25 cellular contexts compared by ENCODE assay signal in the genomic region with DNA sequence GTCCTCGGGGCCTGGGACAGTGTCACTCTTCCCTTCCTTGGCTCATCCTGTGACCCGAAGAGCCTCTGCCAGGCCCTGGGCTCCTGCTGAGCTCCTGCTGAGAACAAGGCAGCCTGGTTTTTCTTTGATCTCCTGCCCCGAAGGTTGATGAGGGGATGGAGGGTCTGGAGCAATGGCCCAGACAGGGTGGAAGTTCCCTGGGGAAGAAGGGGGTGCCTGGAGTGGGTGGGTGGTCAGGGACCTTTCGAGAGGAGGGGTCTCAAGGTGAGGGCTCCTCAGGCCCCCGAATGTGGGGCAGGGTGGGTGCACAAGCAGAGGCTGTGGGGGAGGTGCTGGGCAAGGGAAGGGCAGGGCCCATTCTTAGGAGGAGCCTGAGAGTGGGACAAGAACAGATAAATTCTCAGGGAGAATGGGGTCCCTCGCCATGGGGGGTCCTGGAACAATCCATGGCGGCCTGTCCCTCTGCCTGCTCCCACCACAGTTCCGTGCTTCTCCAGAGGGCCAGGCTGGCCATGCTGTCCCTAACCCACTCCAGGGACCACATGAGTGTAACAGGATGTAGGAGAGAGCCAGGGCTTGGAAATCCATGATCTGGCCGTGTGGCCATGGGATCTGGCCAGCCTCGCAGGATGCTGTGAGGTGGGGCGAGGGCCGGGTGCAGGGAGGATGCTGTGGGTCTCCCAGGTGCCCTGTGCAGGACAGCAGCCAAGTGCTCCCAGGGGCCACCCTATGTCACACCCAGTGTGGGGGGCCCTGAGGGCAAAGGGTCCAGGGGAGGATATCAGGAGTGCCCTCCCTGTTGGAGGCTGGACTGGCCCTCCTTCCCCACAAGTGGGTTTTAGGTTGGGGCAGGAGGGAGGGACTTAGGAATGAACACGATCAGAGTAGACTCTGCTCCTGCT.
DNase-seq lines count a peak whose midpoint lies in the region; ATAC-seq and TF ChIP-seq lines count a peak whose summit lies in the region.
"Had no signal": no experiment of that assay in that cellular context is flagged by ENCODE, and none has a peak within 500 bp of the region (broad histone marks: within the 10 kb centered on the region; RNA-seq: fewer than 3 reads in every experiment).

No MANE protein-coding gene starts in this region.

- H3K36me3 ChIP-seq in DND-41 (ENCODE audit: insufficient read depth, low read length) = no peaks in the 10 kb centered on the region
- no peaks in the 10 kb centered on the region for H3K36me3 ChIP-seq in HCT116 (ENCODE audit: control insufficient read depth in 1 of 2, insufficient read depth in 2 of 2, low read length in 2 of 2)
- H3K36me3 ChIP-seq: breast epithelium, heart left ventricle, MG63, neural progenitor cell, SJCRH30, vagina had no signal

- peaks cover 6% of the 10 kb centered on the region for H3K27me3 ChIP-seq in DND-41 (ENCODE audit: insufficient read depth, low read length, poor library complexity)
- 0 out of 2 replicates have a peak, but pooled peaks cover 2% of the 10 kb centered on the region for H3K27me3 ChIP-seq in HCT116 (ENCODE audit: insufficient read depth, low read length)
- H3K27me3 ChIP-seq: SJCRH30, vagina had no signal

- no peaks in the 10 kb centered on the region for H3K9me3 ChIP-seq in DND-41 (ENCODE audit: insufficient read depth, low read length, severe bottlenecking)
- no peaks in the 10 kb centered on the region for H3K9me3 ChIP-seq in HCT116 (ENCODE audit: control insufficient read depth in 1 of 2, insufficient read depth in 1 of 2, low read depth in 1 of 2, low read length in 2 of 2)
- H3K9me3 ChIP-seq: breast epithelium, heart left ventricle, MG63, SJCRH30, vagina had no signal

- POLR2A ChIA-PET in HCT116 (lab: Charles Lee) = no interaction called here
- POLR2A ChIA-PET in activated CD4-positive, alpha-beta memory T cell treated with anti-CD3 and anti-CD28 coated beads, Interleukin-2, amount 10 ng/mL, durations not matched to agents 7 days and 5 days (lab: Charles Lee) = no interaction called here

- no peaks in the 10 kb centered on the region for H3K9me3 Mint-ChIP-seq in activated CD4-positive, alpha-beta memory T cell treated with anti-CD3 and anti-CD28 coated beads, Interleukin-2, amount 10 ng/mL, durations not matched to agents 7 days and 5 days
- H3K9me3 Mint-ChIP-seq in naive B cell = no peaks in the 10 kb centered on the region
- H3K9me3 Mint-ChIP-seq: CD4-positive, CD25-positive, alpha-beta regulatory T cell; GM23338; neural progenitor cell; stimulated activated naive CD8-positive, alpha-beta T cell treated with anti-CD3 and anti-CD28 coated beads, Interleukin-15, Interleukin-2, amounts not matched to agents 100 ng/mL and 50 ng/mL, for 24 hours; T-cell had no signal

- H2AFZ ChIP-seq in DND-41 (ENCODE audit: low read depth, low read length) = no peak overlapping the region
- no peak overlapping the region for H2AFZ ChIP-seq in HCT116 (ENCODE audit: low read depth, low read length, poor library complexity, severe bottlenecking)
- H2AFZ ChIP-seq: GM23338, neural progenitor cell had no signal

- peaks cover 26% of the 10 kb centered on the region for H3K4me1 ChIP-seq in DND-41 (ENCODE audit: insufficient read depth, low read length)
- peaks cover 0 to 9% of the 10 kb centered on the region in 2 experiments; a peak in 1 of 4 replicates for H3K4me1 ChIP-seq in HCT116 (ENCODE audit: control insufficient read depth in 1 of 2, insufficient read depth in 2 of 2, low read length in 2 of 2)
- H3K4me1 ChIP-seq: neural progenitor cell, SJCRH30, vagina had no signal

- H3K79me2 ChIP-seq in DND-41 (ENCODE audit: insufficient read depth, low read length) = no peaks in the 10 kb centered on the region
- H3K79me2 ChIP-seq in HCT116 (ENCODE audit: insufficient read depth, low read length) = no peaks in the 10 kb centered on the region

- H3K4me1 Mint-ChIP-seq in activated CD4-positive, alpha-beta memory T cell treated with anti-CD3 and anti-CD28 coated beads, Interleukin-2, amount 10 ng/mL, durations not matched to agents 7 days and 5 days = peaks cover 3% of the 10 kb centered on the region
- H3K4me1 Mint-ChIP-seq in naive B cell = peaks cover 11 to 23% (median 17%) of the 10 kb centered on the region in 3 donors

- H3K27me3 Mint-ChIP-seq in activated CD4-positive, alpha-beta memory T cell treated with anti-CD3 and anti-CD28 coated beads, Interleukin-2, amount 10 ng/mL, durations not matched to agents 7 days and 5 days = peaks cover 30% of the 10 kb centered on the region
- peaks cover 12 to 53% (median 34%) of the 10 kb centered on the region in 3 donors for H3K27me3 Mint-ChIP-seq in naive B cell

- H3K9ac ChIP-seq in DND-41 (ENCODE audit: low read depth, low read length) = peak overlapping the region; percentile 24; the same call in 1 of the 2 replicates
- H3K9ac ChIP-seq in HCT116 (ENCODE audit: low read length) = no peak overlapping the region
- H3K9ac ChIP-seq: neural progenitor cell had no signal

- TF ChIP-seq CTCF in DND-41 (IDR thresholded peaks at IDR 0.05; ENCODE audit: borderline replicate concordance, extremely low read depth, low read length, poor library complexity, severe bottlenecking) (no peak), HCT116 (IDR thresholded peaks at IDR 0.05 in 2 of 3, conservative IDR thresholded peaks at IDR 0.05 in 1 of 3; ENCODE audit: borderline replicate concordance in 1 of 3, insufficient read depth in 1 of 3, low read depth in 2 of 3, low read length in 2 of 3) (no peak), GM10266 (IDR thresholded peaks at IDR 0.05; ENCODE audit: control insufficient read depth, insufficient read depth, low read depth, missing control alignments) (no peak)

- intact Hi-C loops in HCT116 (cut with micrococcal nuclease) = no loop called here

- H3K4me2 ChIP-seq in DND-41 (ENCODE audit: insufficient read depth, low read length) (peak overlapping the region; percentile 55), HCT116 (ENCODE audit: low read length) (no peak overlapping the region)

- no peak for TF ChIP-seq POLR2A in HCT116 (IDR thresholded peaks at IDR 0.05; ENCODE audit: borderline replicate concordance, extremely low read depth, insufficient read depth, insufficient read length)

- RAD21 ChIA-PET in HCT116 (lab: Charles Lee; ENCODE audit: low non-redundant PET in 1 of 2, low total read pairs in 2 of 2, uncharacterized antibody in 2 of 2, unreplicated experiment in 2 of 2) = no interaction called here

- H3K9me2 ChIP-seq in HCT116 (ENCODE audit: insufficient read depth) = no peaks in the 10 kb centered on the region

- CTCF ChIA-PET in HCT116 (lab: Charles Lee) = interaction anchor here (1.2 kb wide), 1 partner anchor 478 kb away, joined by 3 read pairs; no protein-coding TSS in a partner anchor
- CTCF ChIA-PET in activated CD4-positive, alpha-beta memory T cell treated with anti-CD3 and anti-CD28 coated beads, Interleukin-2, amount 10 ng/mL, durations not matched to agents 7 days and 5 days (lab: Charles Lee) = interaction anchor here (0.7 to 1.5 kb wide), 5 partner anchors 7 to 272 kb away, joined by 3 to 7 read pairs (median 4); no protein-coding TSS in a partner anchor

- peak overlapping the region in 1 of 2 experiments; percentile 41; a peak in 1 of 4 replicates for H3K4me3 ChIP-seq in DND-41 (ENCODE audit: low read depth in 1 of 2, low read length in 2 of 2)
- no peak overlapping the region for H3K4me3 ChIP-seq in HCT116 (replicated peaks in 1 of 2; ENCODE audit: low read depth in 1 of 2, low read length in 2 of 2)
- H3K4me3 ChIP-seq: breast epithelium, heart left ventricle, MG63, neural progenitor cell, SJCRH30, vagina had no signal

- H3K4me3 Mint-ChIP-seq in activated CD4-positive, alpha-beta memory T cell treated with anti-CD3 and anti-CD28 coated beads, Interleukin-2, amount 10 ng/mL, durations not matched to agents 7 days and 5 days = no peak overlapping the region
- peak overlapping the region in 5 of 8 donors; percentile 15 to 80 (median 70) for H3K4me3 Mint-ChIP-seq in naive B cell
- H3K4me3 Mint-ChIP-seq: stimulated activated naive CD8-positive, alpha-beta T cell treated with anti-CD3 and anti-CD28 coated beads, Interleukin-15, Interleukin-2, amounts not matched to agents 100 ng/mL and 50 ng/mL, for 24 hours had no signal

- H3K27ac ChIP-seq in DND-41 (ENCODE audit: low read length) (peak overlapping the region; percentile 47; the same call in 1 of the 2 replicates), HCT116 (ENCODE audit: low read depth, low read length) (no peak overlapping the region), substantia nigra (ENCODE audit: low read depth, low read length, poor library complexity, severe bottlenecking) (no peak overlapping the region)
- H3K27ac ChIP-seq: breast epithelium, heart left ventricle, neural progenitor cell, SJCRH30, vagina had no signal

- H3K27ac Mint-ChIP-seq in activated CD4-positive, alpha-beta memory T cell treated with anti-CD3 and anti-CD28 coated beads, Interleukin-2, amount 10 ng/mL, durations not matched to agents 7 days and 5 days = no peak overlapping the region
- peak overlapping the region in 3 of 6 donors; percentile 60 to 80 (median 63) for H3K27ac Mint-ChIP-seq in naive B cell
- H3K27ac Mint-ChIP-seq: CD4-positive, CD25-positive, alpha-beta regulatory T cell; GM23338; neural progenitor cell; stimulated activated naive CD8-positive, alpha-beta T cell treated with anti-CD3 and anti-CD28 coated beads, Interleukin-15, Interleukin-2, amounts not matched to agents 100 ng/mL and 50 ng/mL, for 24 hours; T-cell had no signal

- no peaks in the 10 kb centered on the region for H3K36me3 Mint-ChIP-seq in activated CD4-positive, alpha-beta memory T cell treated with anti-CD3 and anti-CD28 coated beads, Interleukin-2, amount 10 ng/mL, durations not matched to agents 7 days and 5 days (ENCODE audit: low read depth)
- H3K36me3 Mint-ChIP-seq in naive B cell = no peaks in the 10 kb centered on the region
- H3K36me3 Mint-ChIP-seq: CD4-positive, CD25-positive, alpha-beta regulatory T cell; neural progenitor cell; T-cell had no signal

- BruUV-seq in HCT116 (replicated peaks; lab: Mats Ljungman, UMichigan) = no TSS peak

- no peak for DNase-seq in DND-41
- DNase-seq in HCT116 (ENCODE audit: low read depth, low spot score) = no peak
- DNase-seq in activated CD4-positive, alpha-beta memory T cell treated with anti-CD3 and anti-CD28 coated beads, Interleukin-2, amount 10 ng/mL, durations not matched to agents 7 days and 5 days = peak; percentile 14
- no peak for DNase-seq in naive B cell
- DNase-seq in substantia nigra (lab: John Stamatoyannopoulos, UW) = no peak
- DNase-seq in NCI-H2171 treated with DMSO at 0.1 percent for 48 hours (lab: John Stamatoyannopoulos, UW) = no peak
- DNase-seq in GM10266 (ENCODE audit: extremely low spot score) = no peak
- DNase-seq: activated T-cell treated with anti-CD3 and anti-CD28 coated beads, Interleukin-2, amount 50 U/mL, for 1 hour; CD4-positive, CD25-positive, alpha-beta regulatory T cell; MG63; NCI-H2081; NCI-H226; NCI-H69; SJCRH30; stimulated activated CD4-positive, alpha-beta T cell treated with anti-CD3 and anti-CD28 coated beads, Interleukin-15, amount 100 ng/mL, for 24 hours; T-cell had no signal

- H4K20me1 ChIP-seq in DND-41 (ENCODE audit: insufficient read depth, low read length) = 0 out of 2 replicates have a peak, but pooled peaks cover 3% of the 10 kb centered on the region
- H4K20me1 ChIP-seq in HCT116 (ENCODE audit: insufficient read depth) = no peaks in the 10 kb centered on the region

- ATAC-seq in DND-41 (ENCODE audit: insufficient read depth, low read depth) = no peak
- ATAC-seq in HCT116 = no peak
- ATAC-seq in naive B cell (ENCODE audit: low read depth in 2 of 2) = no peak
- no peak for ATAC-seq in HG02973 (IDR thresholded peaks at IDR 0.05; ENCODE audit: unreplicated experiment)
- ATAC-seq: activated CD4-positive, CD25-positive, alpha-beta regulatory T cell treated with anti-CD3 and anti-CD28 coated beads, Interleukin-2, amount 50 U/mL, for 24 hours; esophagus mucosa; T-cell had no signal

- no peak for TF ChIP-seq RAD21 in HCT116 (IDR thresholded peaks at IDR 0.05; ENCODE audit: low read depth)
